1 cellular context compared by ENCODE assay signal in the genomic region with DNA sequence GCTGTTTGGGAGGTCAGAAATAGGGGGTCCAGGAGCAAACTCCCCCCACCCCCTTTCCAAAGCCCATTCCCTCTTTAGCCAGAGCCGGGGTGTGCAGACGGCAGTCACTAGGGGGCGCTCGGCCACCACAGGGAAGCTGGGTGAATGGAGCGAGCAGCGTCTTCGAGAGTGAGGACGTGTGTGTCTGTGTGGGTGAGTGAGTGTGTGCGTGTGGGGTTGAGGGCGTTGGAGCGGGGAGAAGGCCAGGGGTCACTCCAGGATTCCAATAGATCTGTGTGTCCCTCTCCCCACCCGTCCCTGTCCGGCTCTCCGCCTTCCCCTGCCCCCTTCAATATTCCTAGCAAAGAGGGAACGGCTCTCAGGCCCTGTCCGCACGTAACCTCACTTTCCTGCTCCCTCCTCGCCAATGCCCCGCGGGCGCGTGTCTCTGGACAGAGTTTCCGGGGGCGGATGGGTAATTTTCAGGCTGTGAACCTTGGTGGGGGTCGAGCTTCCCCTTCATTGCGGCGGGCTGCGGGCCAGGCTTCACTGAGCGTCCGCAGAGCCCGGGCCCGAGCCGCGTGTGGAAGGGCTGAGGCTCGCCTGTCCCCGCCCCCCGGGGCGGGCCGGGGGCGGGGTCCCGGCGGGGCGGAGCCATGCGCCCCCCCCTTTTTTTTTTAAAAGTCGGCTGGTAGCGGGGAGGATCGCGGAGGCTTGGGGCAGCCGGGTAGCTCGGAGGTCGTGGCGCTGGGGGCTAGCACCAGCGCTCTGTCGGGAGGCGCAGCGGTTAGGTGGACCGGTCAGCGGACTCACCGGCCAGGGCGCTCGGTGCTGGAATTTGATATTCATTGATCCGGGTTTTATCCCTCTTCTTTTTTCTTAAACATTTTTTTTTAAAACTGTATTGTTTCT.
TF ChIP-seq lines count a peak whose summit lies in the region.

A gene (plus strand): TSS at position 686 of the 891 bp plus-strand sequence.

TF ChIP-seq in GM12878, 131 proteins besides CTCF, POLR2A, EP300 and RAD21 (continued from another document and continues in another):
- TF ChIP-seq, protein P1, sequence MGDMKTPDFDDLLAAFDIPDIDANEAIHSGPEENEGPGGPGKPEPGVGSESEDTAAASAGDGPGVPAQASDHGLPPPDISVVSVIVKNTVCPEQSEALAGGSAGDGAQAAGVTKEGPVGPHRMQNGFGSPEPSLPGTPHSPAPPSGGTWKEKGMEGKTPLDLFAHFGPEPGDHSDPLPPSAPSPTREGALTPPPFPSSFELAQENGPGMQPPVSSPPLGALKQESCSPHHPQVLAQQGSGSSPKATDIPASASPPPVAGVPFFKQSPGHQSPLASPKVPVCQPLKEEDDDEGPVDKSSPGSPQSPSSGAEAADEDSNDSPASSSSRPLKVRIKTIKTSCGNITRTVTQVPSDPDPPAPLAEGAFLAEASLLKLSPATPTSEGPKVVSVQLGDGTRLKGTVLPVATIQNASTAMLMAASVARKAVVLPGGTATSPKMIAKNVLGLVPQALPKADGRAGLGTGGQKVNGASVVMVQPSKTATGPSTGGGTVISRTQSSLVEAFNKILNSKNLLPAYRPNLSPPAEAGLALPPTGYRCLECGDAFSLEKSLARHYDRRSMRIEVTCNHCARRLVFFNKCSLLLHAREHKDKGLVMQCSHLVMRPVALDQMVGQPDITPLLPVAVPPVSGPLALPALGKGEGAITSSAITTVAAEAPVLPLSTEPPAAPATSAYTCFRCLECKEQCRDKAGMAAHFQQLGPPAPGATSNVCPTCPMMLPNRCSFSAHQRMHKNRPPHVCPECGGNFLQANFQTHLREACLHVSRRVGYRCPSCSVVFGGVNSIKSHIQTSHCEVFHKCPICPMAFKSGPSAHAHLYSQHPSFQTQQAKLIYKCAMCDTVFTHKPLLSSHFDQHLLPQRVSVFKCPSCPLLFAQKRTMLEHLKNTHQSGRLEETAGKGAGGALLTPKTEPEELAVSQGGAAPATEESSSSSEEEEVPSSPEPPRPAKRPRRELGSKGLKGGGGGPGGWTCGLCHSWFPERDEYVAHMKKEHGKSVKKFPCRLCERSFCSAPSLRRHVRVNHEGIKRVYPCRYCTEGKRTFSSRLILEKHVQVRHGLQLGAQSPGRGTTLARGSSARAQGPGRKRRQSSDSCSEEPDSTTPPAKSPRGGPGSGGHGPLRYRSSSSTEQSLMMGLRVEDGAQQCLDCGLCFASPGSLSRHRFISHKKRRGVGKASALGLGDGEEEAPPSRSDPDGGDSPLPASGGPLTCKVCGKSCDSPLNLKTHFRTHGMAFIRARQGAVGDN (IDR thresholded peaks at IDR 0.05), result peak; percentile 47; the same call in 1 of the 2 replicates
- TF ChIP-seq BHLHE40 (IDR thresholded peaks at IDR 0.05; ENCODE audit: borderline replicate concordance in 1 of 2, low read depth in 2 of 2, low read length in 1 of 2), result peak; percentile 21 to 45; a peak in 2 of 4 replicates
- TF ChIP-seq, protein P2, sequence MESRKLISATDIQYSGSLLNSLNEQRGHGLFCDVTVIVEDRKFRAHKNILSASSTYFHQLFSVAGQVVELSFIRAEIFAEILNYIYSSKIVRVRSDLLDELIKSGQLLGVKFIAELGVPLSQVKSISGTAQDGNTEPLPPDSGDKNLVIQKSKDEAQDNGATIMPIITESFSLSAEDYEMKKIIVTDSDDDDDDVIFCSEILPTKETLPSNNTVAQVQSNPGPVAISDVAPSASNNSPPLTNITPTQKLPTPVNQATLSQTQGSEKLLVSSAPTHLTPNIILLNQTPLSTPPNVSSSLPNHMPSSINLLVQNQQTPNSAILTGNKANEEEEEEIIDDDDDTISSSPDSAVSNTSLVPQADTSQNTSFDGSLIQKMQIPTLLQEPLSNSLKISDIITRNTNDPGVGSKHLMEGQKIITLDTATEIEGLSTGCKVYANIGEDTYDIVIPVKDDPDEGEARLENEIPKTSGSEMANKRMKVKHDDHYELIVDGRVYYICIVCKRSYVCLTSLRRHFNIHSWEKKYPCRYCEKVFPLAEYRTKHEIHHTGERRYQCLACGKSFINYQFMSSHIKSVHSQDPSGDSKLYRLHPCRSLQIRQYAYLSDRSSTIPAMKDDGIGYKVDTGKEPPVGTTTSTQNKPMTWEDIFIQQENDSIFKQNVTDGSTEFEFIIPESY (IDR thresholded peaks at IDR 0.05), result no peak
- TF ChIP-seq JUNB (IDR thresholded peaks at IDR 0.05), result no peak
- TF ChIP-seq, protein P3, sequence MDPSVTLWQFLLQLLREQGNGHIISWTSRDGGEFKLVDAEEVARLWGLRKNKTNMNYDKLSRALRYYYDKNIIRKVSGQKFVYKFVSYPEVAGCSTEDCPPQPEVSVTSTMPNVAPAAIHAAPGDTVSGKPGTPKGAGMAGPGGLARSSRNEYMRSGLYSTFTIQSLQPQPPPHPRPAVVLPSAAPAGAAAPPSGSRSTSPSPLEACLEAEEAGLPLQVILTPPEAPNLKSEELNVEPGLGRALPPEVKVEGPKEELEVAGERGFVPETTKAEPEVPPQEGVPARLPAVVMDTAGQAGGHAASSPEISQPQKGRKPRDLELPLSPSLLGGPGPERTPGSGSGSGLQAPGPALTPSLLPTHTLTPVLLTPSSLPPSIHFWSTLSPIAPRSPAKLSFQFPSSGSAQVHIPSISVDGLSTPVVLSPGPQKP (IDR thresholded peaks at IDR 0.05; ENCODE audit: low read depth, low read length), result no peak
- no peak for TF ChIP-seq EZH2 (IDR thresholded peaks at IDR 0.05; ENCODE audit: borderline replicate concordance, control insufficient read depth, low read depth, low read length)
- peak; percentile 48 for TF ChIP-seq MXI1 (IDR thresholded peaks at IDR 0.05; ENCODE audit: low read depth, low read length)
- peak; percentile 54 for TF ChIP-seq ATF7 (IDR thresholded peaks at IDR 0.05; ENCODE audit: low read depth)
- TF ChIP-seq BMI1 (IDR thresholded peaks at IDR 0.05; ENCODE audit: borderline replicate concordance), result no peak
- TF ChIP-seq NR2C1 (IDR thresholded peaks at IDR 0.05), result no peak
- no peak for TF ChIP-seq HDAC2 (IDR thresholded peaks at IDR 0.05)
- no peak for TF ChIP-seq CEBPB (IDR thresholded peaks at IDR 0.05; ENCODE audit: borderline replicate concordance in 1 of 2, low read depth in 2 of 2, low read length in 2 of 2)
- TF ChIP-seq, protein P4, sequence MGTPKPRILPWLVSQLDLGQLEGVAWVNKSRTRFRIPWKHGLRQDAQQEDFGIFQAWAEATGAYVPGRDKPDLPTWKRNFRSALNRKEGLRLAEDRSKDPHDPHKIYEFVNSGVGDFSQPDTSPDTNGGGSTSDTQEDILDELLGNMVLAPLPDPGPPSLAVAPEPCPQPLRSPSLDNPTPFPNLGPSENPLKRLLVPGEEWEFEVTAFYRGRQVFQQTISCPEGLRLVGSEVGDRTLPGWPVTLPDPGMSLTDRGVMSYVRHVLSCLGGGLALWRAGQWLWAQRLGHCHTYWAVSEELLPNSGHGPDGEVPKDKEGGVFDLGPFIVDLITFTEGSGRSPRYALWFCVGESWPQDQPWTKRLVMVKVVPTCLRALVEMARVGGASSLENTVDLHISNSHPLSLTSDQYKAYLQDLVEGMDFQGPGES (IDR thresholded peaks at IDR 0.05), result no peak
- no peak for TF ChIP-seq RBBP5 (conservative IDR thresholded peaks at IDR 0.05)
- peak; percentile 49 for TF ChIP-seq HDAC6 (IDR thresholded peaks at IDR 0.05; ENCODE audit: unreplicated experiment)
- 0 out of 2 replicates have a peak, but pooled peaks have one; percentile 19 for TF ChIP-seq TCF7 (IDR thresholded peaks at IDR 0.05; ENCODE audit: borderline replicate concordance)
- TF ChIP-seq HDGF (IDR thresholded peaks at IDR 0.05), result peak; percentile 54; the same call in 1 of the 2 replicates
- 0 out of 2 replicates have a peak, but pooled peaks have one; percentile 45 for TF ChIP-seq CREB1 (IDR thresholded peaks at IDR 0.05; ENCODE audit: low read depth)
- TF ChIP-seq, protein P5, sequence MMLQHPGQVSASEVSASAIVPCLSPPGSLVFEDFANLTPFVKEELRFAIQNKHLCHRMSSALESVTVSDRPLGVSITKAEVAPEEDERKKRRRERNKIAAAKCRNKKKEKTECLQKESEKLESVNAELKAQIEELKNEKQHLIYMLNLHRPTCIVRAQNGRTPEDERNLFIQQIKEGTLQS (IDR thresholded peaks at IDR 0.05; ENCODE audit: borderline replicate concordance, extremely low read depth, low read depth, low read length), result no peak
- peak; percentile 71 for TF ChIP-seq SIN3A (IDR thresholded peaks at IDR 0.05; ENCODE audit: low read depth, low read length)
- TF ChIP-seq, protein P6, sequence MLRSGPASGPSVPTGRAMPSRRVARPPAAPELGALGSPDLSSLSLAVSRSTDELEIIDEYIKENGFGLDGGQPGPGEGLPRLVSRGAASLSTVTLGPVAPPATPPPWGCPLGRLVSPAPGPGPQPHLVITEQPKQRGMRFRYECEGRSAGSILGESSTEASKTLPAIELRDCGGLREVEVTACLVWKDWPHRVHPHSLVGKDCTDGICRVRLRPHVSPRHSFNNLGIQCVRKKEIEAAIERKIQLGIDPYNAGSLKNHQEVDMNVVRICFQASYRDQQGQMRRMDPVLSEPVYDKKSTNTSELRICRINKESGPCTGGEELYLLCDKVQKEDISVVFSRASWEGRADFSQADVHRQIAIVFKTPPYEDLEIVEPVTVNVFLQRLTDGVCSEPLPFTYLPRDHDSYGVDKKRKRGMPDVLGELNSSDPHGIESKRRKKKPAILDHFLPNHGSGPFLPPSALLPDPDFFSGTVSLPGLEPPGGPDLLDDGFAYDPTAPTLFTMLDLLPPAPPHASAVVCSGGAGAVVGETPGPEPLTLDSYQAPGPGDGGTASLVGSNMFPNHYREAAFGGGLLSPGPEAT (IDR thresholded peaks at IDR 0.05; ENCODE audit: low read depth), result no peak; the same call in 1 of the 2 replicates
- TF ChIP-seq CREM (IDR thresholded peaks at IDR 0.05; ENCODE audit: low read depth), result 0 out of 2 replicates have a peak, but pooled peaks have one; percentile 23
- TF ChIP-seq, protein P7, sequence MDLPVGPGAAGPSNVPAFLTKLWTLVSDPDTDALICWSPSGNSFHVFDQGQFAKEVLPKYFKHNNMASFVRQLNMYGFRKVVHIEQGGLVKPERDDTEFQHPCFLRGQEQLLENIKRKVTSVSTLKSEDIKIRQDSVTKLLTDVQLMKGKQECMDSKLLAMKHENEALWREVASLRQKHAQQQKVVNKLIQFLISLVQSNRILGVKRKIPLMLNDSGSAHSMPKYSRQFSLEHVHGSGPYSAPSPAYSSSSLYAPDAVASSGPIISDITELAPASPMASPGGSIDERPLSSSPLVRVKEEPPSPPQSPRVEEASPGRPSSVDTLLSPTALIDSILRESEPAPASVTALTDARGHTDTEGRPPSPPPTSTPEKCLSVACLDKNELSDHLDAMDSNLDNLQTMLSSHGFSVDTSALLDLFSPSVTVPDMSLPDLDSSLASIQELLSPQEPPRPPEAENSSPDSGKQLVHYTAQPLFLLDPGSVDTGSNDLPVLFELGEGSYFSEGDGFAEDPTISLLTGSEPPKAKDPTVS (IDR thresholded peaks at IDR 0.05; ENCODE audit: low read depth, low read length), result no peak
- no peak for TF ChIP-seq ZZZ3 (IDR thresholded peaks at IDR 0.05; ENCODE audit: control insufficient read depth, insufficient read length, low read depth)
- peak; percentile 66; the same call in 1 of the 3 replicates for TF ChIP-seq POU2F2 (IDR thresholded peaks at IDR 0.05; ENCODE audit: borderline replicate concordance, low read depth, low read length)
- no peak for TF ChIP-seq TCF3 (IDR thresholded peaks at IDR 0.05; ENCODE audit: borderline replicate concordance, insufficient read depth, low read depth, low read length)
- no peak for TF ChIP-seq MTA3 (IDR thresholded peaks at IDR 0.05; ENCODE audit: borderline replicate concordance, low read length)
- TF ChIP-seq NR2F1 (conservative IDR thresholded peaks at IDR 0.05), result peak; percentile 85
- no peak for TF ChIP-seq JUND (IDR thresholded peaks at IDR 0.05; ENCODE audit: low read depth, low read length)
- TF ChIP-seq ZNF24 (IDR thresholded peaks at IDR 0.05), result no peak
- TF ChIP-seq IRF4 (IDR thresholded peaks at IDR 0.05; ENCODE audit: low read depth, low read length), result 0 out of 2 replicates have a peak, but pooled peaks have one; percentile 30
- peak; percentile 88 for TF ChIP-seq ZNF384 (IDR thresholded peaks at IDR 0.05; ENCODE audit: borderline replicate concordance, low read depth, low read length)
- TF ChIP-seq CHD2 (IDR thresholded peaks at IDR 0.05; ENCODE audit: borderline replicate concordance, low read depth, low read length), result peak; percentile 28; the same call in 1 of the 2 replicates
- no peak for TF ChIP-seq MYB (IDR thresholded peaks at IDR 0.05; ENCODE audit: borderline replicate concordance, low read depth, low read length)
- TF ChIP-seq ZSCAN29 (IDR thresholded peaks at IDR 0.05), result no peak
- TF ChIP-seq LARP7 (IDR thresholded peaks at IDR 0.05), result no peak
- TF ChIP-seq PAX8 (IDR thresholded peaks at IDR 0.05), result no peak
- no peak for TF ChIP-seq SREBF2 (IDR thresholded peaks at IDR 0.05; ENCODE audit: low read length)
- TF ChIP-seq, protein P8, sequence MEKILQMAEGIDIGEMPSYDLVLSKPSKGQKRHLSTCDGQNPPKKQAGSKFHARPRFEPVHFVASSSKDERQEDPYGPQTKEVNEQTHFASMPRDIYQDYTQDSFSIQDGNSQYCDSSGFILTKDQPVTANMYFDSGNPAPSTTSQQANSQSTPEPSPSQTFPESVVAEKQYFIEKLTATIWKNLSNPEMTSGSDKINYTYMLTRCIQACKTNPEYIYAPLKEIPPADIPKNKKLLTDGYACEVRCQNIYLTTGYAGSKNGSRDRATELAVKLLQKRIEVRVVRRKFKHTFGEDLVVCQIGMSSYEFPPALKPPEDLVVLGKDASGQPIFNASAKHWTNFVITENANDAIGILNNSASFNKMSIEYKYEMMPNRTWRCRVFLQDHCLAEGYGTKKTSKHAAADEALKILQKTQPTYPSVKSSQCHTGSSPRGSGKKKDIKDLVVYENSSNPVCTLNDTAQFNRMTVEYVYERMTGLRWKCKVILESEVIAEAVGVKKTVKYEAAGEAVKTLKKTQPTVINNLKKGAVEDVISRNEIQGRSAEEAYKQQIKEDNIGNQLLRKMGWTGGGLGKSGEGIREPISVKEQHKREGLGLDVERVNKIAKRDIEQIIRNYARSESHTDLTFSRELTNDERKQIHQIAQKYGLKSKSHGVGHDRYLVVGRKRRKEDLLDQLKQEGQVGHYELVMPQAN (conservative IDR thresholded peaks at IDR 0.05), result peak; percentile 76; the same call in 1 of the 2 replicates
- no peak for TF ChIP-seq RFX5 (IDR thresholded peaks at IDR 0.05; ENCODE audit: low read depth, low read length)
